16 cellular contexts compared by ENCODE assay signal in the genomic region with DNA sequence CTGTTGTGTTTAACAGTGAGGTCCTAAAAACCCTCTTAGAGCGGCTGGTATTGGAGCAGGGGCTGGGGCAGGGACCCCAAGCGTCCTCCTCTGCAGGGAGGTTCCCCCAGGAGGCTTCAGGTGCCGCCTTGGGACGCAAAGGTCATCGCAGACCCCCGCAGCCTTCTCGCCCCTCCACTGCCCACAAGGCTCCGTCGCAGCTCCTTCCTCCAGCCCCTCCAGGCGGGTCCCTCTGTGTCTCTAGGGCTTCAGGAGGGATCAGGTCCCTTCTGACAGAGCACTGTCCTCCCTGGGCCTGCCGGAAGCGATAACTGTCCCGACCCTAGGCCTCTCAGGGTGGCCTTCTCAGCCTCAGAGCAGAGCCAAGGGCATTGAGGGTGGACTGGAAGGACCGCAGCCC. TPM values are rescaled to one million over a fixed set of nuclear protein-coding genes. Genes with fewer than 3 reads are reported as not detected.
DNase-seq lines count a peak whose midpoint lies in the region; ATAC-seq and TF ChIP-seq lines count a peak whose summit lies in the region.
"Had no signal": no experiment of that assay in that cellular context is flagged by ENCODE, and none has a peak within 500 bp of the region (broad histone marks: within the 10 kb centered on the region; RNA-seq: fewer than 3 reads in every experiment).

No MANE protein-coding gene starts in this region.

- TF ChIP-seq CTCF in MCF 10A (IDR thresholded peaks at IDR 0.05; ENCODE audit: unreplicated experiment) (no peak), breast epithelium (IDR thresholded peaks at IDR 0.05) (no peak), chondrocyte (IDR thresholded peaks at IDR 0.05) (no peak), nephron progenitor cell (IDR thresholded peaks at IDR 0.05) (no peak), upper lobe of right lung (IDR thresholded peaks at IDR 0.05) (no peak), GM20000 (IDR thresholded peaks at IDR 0.05; ENCODE audit: extremely low read depth, missing control alignments) (no peak)

- H3K4me1 ChIP-seq in breast epithelium, result peaks cover 3 to 11% of the 10 kb centered on the region in 2 donors
- H3K4me1 ChIP-seq in upper lobe of right lung, result peaks cover 45% of the 10 kb centered on the region

- H3K9me3 ChIP-seq in breast epithelium, result no peaks in the 10 kb centered on the region
- no peaks in the 10 kb centered on the region for H3K9me3 ChIP-seq in upper lobe of right lung
- H3K9me3 ChIP-seq: HAP-1 had no signal

- H3K27me3 ChIP-seq in breast epithelium (no peaks in the 10 kb centered on the region), upper lobe of right lung (no peaks in the 10 kb centered on the region)

- no peak overlapping the region for H3K4me3 ChIP-seq in breast epithelium
- H3K4me3 ChIP-seq in upper lobe of right lung, result no peak overlapping the region
- H3K4me3 ChIP-seq: HAP-1 had no signal

- H3K4me1 Mint-ChIP-seq in MCF 10A (ENCODE audit: insufficient read depth, unreplicated experiment) (peaks cover 4% of the 10 kb centered on the region), chondrocyte (ENCODE audit: low read depth) (peaks cover 50% of the 10 kb centered on the region), nephron progenitor cell (peaks cover 47% of the 10 kb centered on the region)

- H3K27me3 Mint-ChIP-seq in MCF 10A (ENCODE audit: insufficient read depth, unreplicated experiment) (no peaks in the 10 kb centered on the region), chondrocyte (ENCODE audit: low read depth) (no peaks in the 10 kb centered on the region), nephron progenitor cell (ENCODE audit: low read depth, poor library complexity) (peaks cover 2% of the 10 kb centered on the region)

- no TSS peak for BruUV-seq in MCF 10A (replicated peaks; lab: Mats Ljungman, UMichigan)

- no peak overlapping the region for H3K4me3 Mint-ChIP-seq in MCF 10A (ENCODE audit: unreplicated experiment)
- no peak overlapping the region for H3K4me3 Mint-ChIP-seq in chondrocyte (ENCODE audit: unreplicated experiment)
- H3K4me3 Mint-ChIP-seq in nephron progenitor cell, result no peak overlapping the region
- H3K4me3 Mint-ChIP-seq: endodermal cell had no signal

- TF ChIP-seq POLR2A in breast epithelium (IDR thresholded peaks at IDR 0.05), result no peak

- H3K36me3 ChIP-seq in breast epithelium (no peaks in the 10 kb centered on the region), upper lobe of right lung (peaks cover 10% of the 10 kb centered on the region)

- H3K27ac Mint-ChIP-seq in MCF 10A (ENCODE audit: low read depth, unreplicated experiment), result peak overlapping the region; percentile 73
- peak overlapping the region; percentile 98 for H3K27ac Mint-ChIP-seq in chondrocyte (ENCODE audit: unreplicated experiment)
- peak overlapping the region; percentile 76 for H3K27ac Mint-ChIP-seq in nephron progenitor cell
- H3K27ac Mint-ChIP-seq: endodermal cell had no signal

- H3K36me3 Mint-ChIP-seq in MCF 10A (ENCODE audit: insufficient read depth, unreplicated experiment) (peaks cover 63% of the 10 kb centered on the region), chondrocyte (ENCODE audit: low read depth) (peaks cover 15% of the 10 kb centered on the region), nephron progenitor cell (ENCODE audit: low read depth) (peaks cover 34% of the 10 kb centered on the region)

- CTCF ChIA-PET in MCF 10A (lab: Yijun Ruan, JAX), result no interaction called here

- ATAC-seq in upper lobe of right lung, result no peak
- ATAC-seq in HG03175 (IDR thresholded peaks at IDR 0.05; ENCODE audit: unreplicated experiment), result no peak

- intact Hi-C loops in MCF 10A (cut with micrococcal nuclease) (no loop called here), breast epithelium (cut with DNase I; ENCODE audit: low total_unique reads) (no loop called here), upper lobe of right lung (cut with DNase I) (loop anchor here (10.0 kb wide), 1 partner anchor 65 kb away; a partner anchor contains a TSS)

- H3K27ac ChIP-seq in breast epithelium (peak overlapping the region in 1 of 2 donors; percentile 69), upper lobe of right lung (peak overlapping the region; percentile 99)

- no peak for DNase-seq in MCF 10A (ENCODE audit: unreplicated experiment)
- no peak for DNase-seq in breast epithelium (ENCODE audit: low spot score in 2 of 2)
- no peak for DNase-seq in chondrocyte (ENCODE audit: low spot score)
- no peak for DNase-seq in nephron progenitor cell
- no peak for DNase-seq in upper lobe of right lung
- DNase-seq in GM20000 (ENCODE audit: low spot score), result no peak
- DNase-seq in iPS-NIHi11 (ENCODE audit: low spot score), result no peak
- DNase-seq: DMS53; endodermal cell; foreskin melanocyte; NCI-H1694 treated with DMSO at 0.1 percent for 48 hours; NCI-H510A; stimulated activated CD4-positive, alpha-beta T cell treated with anti-CD3 and anti-CD28 coated beads, Interleukin-4, amount 100 ng/mL, for 1 hour; stimulated activated naive CD4-positive, alpha-beta T cell had no signal

- POLR2A ChIA-PET in MCF 10A (lab: Yijun Ruan, JAX), result no interaction called here

- H3K9me3 Mint-ChIP-seq in MCF 10A (ENCODE audit: unreplicated experiment) (no peaks in the 10 kb centered on the region), chondrocyte (ENCODE audit: low read depth) (no peaks in the 10 kb centered on the region), nephron progenitor cell (no peaks in the 10 kb centered on the region)
- H3K9me3 Mint-ChIP-seq: endodermal cell had no signal

RNA-seq across cellular contexts. Expression of a gene that starts 26.1 kb away (rescaled TPM):
- 26.5 and 35.0 TPM in 2 replicates for total RNA-seq in MCF 10A (2022)
- 10 to 100 TPM; 20.0 to 25.9 (median 23.3) TPM for total RNA-seq in breast epithelium
- 35.7 to 61.2 TPM (median 59.7 TPM) in 3 replicates for total RNA-seq in chondrocyte
- 48.9 TPM for total RNA-seq in upper lobe of right lung
